Comparison of ENCODE assay signal across 1 cellular context in the genomic region with DNA sequence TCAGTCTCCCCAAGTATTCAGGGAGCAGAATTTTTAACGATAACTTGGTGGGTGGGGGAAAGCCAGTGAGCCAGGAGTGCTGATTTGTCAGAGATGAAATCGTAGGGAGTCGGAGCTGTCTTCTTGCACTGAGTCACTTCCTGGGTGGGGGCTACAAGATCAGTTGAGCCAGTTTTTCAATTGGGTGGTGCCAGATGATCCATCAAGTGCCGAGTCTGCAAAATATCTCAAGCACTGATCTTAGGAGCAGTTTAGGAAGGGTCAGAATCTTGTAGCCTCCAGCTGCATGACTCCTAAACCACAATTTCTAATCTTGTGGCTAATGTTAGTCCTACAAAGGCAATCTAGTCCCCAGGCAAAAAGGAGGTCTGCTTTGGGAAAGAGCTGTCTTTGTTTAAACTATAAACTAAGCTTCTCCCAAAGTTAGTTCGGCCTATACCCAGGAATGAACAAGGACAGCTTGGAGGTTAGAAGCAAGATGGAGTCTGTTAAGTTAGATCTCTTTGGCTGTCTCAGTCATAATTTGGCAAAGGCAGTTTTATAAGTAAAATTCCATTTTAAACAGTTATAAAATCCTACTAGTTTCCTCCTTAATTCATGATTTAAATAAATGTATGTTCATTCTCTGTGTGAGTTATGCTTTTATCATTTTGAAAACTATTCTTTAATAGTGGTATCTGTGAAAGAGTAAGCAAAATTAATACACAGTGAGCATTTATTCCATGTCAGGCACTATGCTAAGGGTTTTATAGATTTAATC.
A peak's percentile ranks its signal among the peaks of the same experiment; 100 is the strongest.
TF ChIP-seq lines count a peak whose summit lies in the region.

No MANE protein-coding gene starts in this region.

TF ChIP-seq in K562, 482 proteins besides CTCF, POLR2A, EP300 and RAD21 (continued from another document and continues in another):
- TF ChIP-seq PHF8 (IDR thresholded peaks at IDR 0.05; ENCODE audit: borderline replicate concordance, low read length) (no peak), SAFB (IDR thresholded peaks at IDR 0.05; ENCODE audit: borderline replicate concordance, low read depth, low read length) (no peak), SRSF7 (optimal IDR thresholded peaks at IDR 0.05; ENCODE audit: low read depth, low read length) (no peak), ZNF780A (CRISPR knock-in tag; IDR thresholded peaks at IDR 0.05) (no peak), FOXM1 (IDR thresholded peaks at IDR 0.05; ENCODE audit: low read depth) (peak; percentile 72), FOXM1 (CRISPR knock-in tag; IDR thresholded peaks at IDR 0.05; ENCODE audit: low read depth) (no peak), MTA3 (IDR thresholded peaks at IDR 0.05; ENCODE audit: borderline replicate concordance) (0 out of 2 replicates have a peak, but pooled peaks have one; percentile 62), SRSF3 (IDR thresholded peaks at IDR 0.05; ENCODE audit: insufficient read depth, low read length) (no peak), SMARCA4 (IDR thresholded peaks at IDR 0.05) (peak; percentile 87), GTF2E2 (tag; IDR thresholded peaks at IDR 0.05) (no peak), ZFP30 (CRISPR knock-in tag; IDR thresholded peaks at IDR 0.05; ENCODE audit: borderline replicate concordance) (no peak), ZNF408 (CRISPR knock-in tag; IDR thresholded peaks at IDR 0.05; ENCODE audit: low read depth) (no peak), ZBTB1 (CRISPR knock-in tag; IDR thresholded peaks at IDR 0.05; ENCODE audit: borderline replicate concordance, low read depth) (no peak), SRSF9 (IDR thresholded peaks at IDR 0.05; ENCODE audit: borderline replicate concordance, low read depth, low read length) (no peak), POLR2H (tag; IDR thresholded peaks at IDR 0.05; ENCODE audit: low read depth) (peak; percentile 63), ZFP36 (IDR thresholded peaks at IDR 0.05; ENCODE audit: low read depth, low read length, partially characterized antibody) (no peak), ZNF239 (CRISPR knock-in tag; IDR thresholded peaks at IDR 0.05) (no peak; the same call in 1 of the 2 replicates), XRCC4 (IDR thresholded peaks at IDR 0.05; ENCODE audit: extremely low read depth, insufficient read depth, insufficient read length) (no peak), STAT5B (CRISPR knock-in tag; IDR thresholded peaks at IDR 0.05) (no peak), ZNF57 (CRISPR knock-in tag; IDR thresholded peaks at IDR 0.05) (no peak), FIP1L1 (IDR thresholded peaks at IDR 0.05; ENCODE audit: low read depth, low read length, poor library complexity, severe bottlenecking) (no peak), MAFG (tag; conservative IDR thresholded peaks at IDR 0.05) (peak; percentile 90), POLR3G (IDR thresholded peaks at IDR 0.05; ENCODE audit: extremely low read depth, insufficient read length, insufficient replicate concordance) (no peak), ZNF76 (CRISPR knock-in tag; IDR thresholded peaks at IDR 0.05; ENCODE audit: borderline replicate concordance) (no peak), RBM34 (IDR thresholded peaks at IDR 0.05; ENCODE audit: borderline replicate concordance, insufficient read depth, low read length) (no peak), ZNF696 (CRISPR knock-in tag; conservative IDR thresholded peaks at IDR 0.05) (no peak), PML (IDR thresholded peaks at IDR 0.05; ENCODE audit: low read length) (peak; percentile 16; the same call in 1 of the 2 replicates), HEY1 (CRISPR knock-in tag; IDR thresholded peaks at IDR 0.05; ENCODE audit: borderline replicate concordance) (no peak), GTF2A2 (tag; IDR thresholded peaks at IDR 0.05) (no peak), ZNF175 (CRISPR knock-in tag; IDR thresholded peaks at IDR 0.05; ENCODE audit: low read depth) (peak; percentile 72), RBM15 (IDR thresholded peaks at IDR 0.05; ENCODE audit: insufficient read depth, low read length) (no peak), ZBTB8A (IDR thresholded peaks at IDR 0.05; ENCODE audit: partially characterized antibody) (no peak), U2AF1 (optimal IDR thresholded peaks at IDR 0.05; ENCODE audit: low read depth, low read length) (no peak), NCOA4 (IDR thresholded peaks at IDR 0.05; ENCODE audit: partially characterized antibody) (no peak)
- TF ChIP-seq, protein P1, sequence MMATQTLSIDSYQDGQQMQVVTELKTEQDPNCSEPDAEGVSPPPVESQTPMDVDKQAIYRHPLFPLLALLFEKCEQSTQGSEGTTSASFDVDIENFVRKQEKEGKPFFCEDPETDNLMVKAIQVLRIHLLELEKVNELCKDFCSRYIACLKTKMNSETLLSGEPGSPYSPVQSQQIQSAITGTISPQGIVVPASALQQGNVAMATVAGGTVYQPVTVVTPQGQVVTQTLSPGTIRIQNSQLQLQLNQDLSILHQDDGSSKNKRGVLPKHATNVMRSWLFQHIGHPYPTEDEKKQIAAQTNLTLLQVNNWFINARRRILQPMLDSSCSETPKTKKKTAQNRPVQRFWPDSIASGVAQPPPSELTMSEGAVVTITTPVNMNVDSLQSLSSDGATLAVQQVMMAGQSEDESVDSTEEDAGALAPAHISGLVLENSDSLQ (IDR thresholded peaks at IDR 0.05), result peak; percentile 91
- TF ChIP-seq, protein P2, sequence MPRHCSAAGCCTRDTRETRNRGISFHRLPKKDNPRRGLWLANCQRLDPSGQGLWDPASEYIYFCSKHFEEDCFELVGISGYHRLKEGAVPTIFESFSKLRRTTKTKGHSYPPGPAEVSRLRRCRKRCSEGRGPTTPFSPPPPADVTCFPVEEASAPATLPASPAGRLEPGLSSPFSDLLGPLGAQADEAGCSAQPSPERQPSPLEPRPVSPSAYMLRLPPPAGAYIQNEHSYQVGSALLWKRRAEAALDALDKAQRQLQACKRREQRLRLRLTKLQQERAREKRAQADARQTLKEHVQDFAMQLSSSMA (CRISPR knock-in tag; IDR thresholded peaks at IDR 0.05), result no peak
- TF ChIP-seq, protein P3, sequence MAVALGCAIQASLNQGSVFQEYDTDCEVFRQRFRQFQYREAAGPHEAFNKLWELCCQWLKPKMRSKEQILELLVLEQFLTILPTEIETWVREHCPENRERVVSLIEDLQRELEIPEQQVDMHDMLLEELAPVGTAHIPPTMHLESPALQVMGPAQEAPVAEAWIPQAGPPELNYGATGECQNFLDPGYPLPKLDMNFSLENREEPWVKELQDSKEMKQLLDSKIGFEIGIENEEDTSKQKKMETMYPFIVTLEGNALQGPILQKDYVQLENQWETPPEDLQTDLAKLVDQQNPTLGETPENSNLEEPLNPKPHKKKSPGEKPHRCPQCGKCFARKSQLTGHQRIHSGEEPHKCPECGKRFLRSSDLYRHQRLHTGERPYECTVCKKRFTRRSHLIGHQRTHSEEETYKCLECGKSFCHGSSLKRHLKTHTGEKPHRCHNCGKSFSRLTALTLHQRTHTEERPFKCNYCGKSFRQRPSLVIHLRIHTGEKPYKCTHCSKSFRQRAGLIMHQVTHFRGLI (CRISPR knock-in tag; IDR thresholded peaks at IDR 0.05), result no peak
- TF ChIP-seq, protein P4, sequence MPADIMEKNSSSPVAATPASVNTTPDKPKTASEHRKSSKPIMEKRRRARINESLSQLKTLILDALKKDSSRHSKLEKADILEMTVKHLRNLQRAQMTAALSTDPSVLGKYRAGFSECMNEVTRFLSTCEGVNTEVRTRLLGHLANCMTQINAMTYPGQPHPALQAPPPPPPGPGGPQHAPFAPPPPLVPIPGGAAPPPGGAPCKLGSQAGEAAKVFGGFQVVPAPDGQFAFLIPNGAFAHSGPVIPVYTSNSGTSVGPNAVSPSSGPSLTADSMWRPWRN (IDR thresholded peaks at IDR 0.05; ENCODE audit: low read depth), result peak; percentile 76
- TF ChIP-seq, protein P5, sequence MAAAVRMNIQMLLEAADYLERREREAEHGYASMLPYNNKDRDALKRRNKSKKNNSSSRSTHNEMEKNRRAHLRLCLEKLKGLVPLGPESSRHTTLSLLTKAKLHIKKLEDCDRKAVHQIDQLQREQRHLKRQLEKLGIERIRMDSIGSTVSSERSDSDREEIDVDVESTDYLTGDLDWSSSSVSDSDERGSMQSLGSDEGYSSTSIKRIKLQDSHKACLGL (CRISPR knock-in tag; IDR thresholded peaks at IDR 0.05; ENCODE audit: borderline replicate concordance, poor library complexity, severe bottlenecking), result no peak
- TF ChIP-seq, protein P6, sequence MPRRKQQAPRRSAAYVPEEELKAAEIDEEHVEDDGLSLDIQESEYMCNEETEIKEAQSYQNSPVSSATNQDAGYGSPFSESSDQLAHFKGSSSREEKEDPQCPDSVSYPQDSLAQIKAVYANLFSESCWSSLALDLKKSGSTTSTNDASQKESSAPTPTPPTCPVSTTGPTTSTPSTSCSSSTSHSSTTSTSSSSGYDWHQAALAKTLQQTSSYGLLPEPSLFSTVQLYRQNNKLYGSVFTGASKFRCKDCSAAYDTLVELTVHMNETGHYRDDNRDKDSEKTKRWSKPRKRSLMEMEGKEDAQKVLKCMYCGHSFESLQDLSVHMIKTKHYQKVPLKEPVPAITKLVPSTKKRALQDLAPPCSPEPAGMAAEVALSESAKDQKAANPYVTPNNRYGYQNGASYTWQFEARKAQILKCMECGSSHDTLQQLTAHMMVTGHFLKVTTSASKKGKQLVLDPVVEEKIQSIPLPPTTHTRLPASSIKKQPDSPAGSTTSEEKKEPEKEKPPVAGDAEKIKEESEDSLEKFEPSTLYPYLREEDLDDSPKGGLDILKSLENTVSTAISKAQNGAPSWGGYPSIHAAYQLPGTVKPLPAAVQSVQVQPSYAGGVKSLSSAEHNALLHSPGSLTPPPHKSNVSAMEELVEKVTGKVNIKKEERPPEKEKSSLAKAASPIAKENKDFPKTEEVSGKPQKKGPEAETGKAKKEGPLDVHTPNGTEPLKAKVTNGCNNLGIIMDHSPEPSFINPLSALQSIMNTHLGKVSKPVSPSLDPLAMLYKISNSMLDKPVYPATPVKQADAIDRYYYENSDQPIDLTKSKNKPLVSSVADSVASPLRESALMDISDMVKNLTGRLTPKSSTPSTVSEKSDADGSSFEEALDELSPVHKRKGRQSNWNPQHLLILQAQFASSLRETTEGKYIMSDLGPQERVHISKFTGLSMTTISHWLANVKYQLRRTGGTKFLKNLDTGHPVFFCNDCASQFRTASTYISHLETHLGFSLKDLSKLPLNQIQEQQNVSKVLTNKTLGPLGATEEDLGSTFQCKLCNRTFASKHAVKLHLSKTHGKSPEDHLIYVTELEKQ (CRISPR knock-in tag; IDR thresholded peaks at IDR 0.05), result no peak
- TF ChIP-seq, protein P7, sequence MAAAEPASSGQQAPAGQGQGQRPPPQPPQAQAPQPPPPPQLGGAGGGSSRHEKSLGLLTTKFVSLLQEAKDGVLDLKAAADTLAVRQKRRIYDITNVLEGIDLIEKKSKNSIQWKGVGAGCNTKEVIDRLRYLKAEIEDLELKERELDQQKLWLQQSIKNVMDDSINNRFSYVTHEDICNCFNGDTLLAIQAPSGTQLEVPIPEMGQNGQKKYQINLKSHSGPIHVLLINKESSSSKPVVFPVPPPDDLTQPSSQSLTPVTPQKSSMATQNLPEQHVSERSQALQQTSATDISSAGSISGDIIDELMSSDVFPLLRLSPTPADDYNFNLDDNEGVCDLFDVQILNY (CRISPR knock-in tag; IDR thresholded peaks at IDR 0.05), result no peak
- TF ChIP-seq, protein P8, sequence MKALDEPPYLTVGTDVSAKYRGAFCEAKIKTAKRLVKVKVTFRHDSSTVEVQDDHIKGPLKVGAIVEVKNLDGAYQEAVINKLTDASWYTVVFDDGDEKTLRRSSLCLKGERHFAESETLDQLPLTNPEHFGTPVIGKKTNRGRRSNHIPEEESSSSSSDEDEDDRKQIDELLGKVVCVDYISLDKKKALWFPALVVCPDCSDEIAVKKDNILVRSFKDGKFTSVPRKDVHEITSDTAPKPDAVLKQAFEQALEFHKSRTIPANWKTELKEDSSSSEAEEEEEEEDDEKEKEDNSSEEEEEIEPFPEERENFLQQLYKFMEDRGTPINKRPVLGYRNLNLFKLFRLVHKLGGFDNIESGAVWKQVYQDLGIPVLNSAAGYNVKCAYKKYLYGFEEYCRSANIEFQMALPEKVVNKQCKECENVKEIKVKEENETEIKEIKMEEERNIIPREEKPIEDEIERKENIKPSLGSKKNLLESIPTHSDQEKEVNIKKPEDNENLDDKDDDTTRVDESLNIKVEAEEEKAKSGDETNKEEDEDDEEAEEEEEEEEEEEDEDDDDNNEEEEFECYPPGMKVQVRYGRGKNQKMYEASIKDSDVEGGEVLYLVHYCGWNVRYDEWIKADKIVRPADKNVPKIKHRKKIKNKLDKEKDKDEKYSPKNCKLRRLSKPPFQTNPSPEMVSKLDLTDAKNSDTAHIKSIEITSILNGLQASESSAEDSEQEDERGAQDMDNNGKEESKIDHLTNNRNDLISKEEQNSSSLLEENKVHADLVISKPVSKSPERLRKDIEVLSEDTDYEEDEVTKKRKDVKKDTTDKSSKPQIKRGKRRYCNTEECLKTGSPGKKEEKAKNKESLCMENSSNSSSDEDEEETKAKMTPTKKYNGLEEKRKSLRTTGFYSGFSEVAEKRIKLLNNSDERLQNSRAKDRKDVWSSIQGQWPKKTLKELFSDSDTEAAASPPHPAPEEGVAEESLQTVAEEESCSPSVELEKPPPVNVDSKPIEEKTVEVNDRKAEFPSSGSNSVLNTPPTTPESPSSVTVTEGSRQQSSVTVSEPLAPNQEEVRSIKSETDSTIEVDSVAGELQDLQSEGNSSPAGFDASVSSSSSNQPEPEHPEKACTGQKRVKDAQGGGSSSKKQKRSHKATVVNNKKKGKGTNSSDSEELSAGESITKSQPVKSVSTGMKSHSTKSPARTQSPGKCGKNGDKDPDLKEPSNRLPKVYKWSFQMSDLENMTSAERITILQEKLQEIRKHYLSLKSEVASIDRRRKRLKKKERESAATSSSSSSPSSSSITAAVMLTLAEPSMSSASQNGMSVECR (CRISPR knock-in tag; IDR thresholded peaks at IDR 0.05), result no peak
- TF ChIP-seq, protein P9, sequence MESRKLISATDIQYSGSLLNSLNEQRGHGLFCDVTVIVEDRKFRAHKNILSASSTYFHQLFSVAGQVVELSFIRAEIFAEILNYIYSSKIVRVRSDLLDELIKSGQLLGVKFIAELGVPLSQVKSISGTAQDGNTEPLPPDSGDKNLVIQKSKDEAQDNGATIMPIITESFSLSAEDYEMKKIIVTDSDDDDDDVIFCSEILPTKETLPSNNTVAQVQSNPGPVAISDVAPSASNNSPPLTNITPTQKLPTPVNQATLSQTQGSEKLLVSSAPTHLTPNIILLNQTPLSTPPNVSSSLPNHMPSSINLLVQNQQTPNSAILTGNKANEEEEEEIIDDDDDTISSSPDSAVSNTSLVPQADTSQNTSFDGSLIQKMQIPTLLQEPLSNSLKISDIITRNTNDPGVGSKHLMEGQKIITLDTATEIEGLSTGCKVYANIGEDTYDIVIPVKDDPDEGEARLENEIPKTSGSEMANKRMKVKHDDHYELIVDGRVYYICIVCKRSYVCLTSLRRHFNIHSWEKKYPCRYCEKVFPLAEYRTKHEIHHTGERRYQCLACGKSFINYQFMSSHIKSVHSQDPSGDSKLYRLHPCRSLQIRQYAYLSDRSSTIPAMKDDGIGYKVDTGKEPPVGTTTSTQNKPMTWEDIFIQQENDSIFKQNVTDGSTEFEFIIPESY (CRISPR knock-in tag; IDR thresholded peaks at IDR 0.05), result no peak; the same call in 1 of the 2 replicates
- TF ChIP-seq, protein P10, sequence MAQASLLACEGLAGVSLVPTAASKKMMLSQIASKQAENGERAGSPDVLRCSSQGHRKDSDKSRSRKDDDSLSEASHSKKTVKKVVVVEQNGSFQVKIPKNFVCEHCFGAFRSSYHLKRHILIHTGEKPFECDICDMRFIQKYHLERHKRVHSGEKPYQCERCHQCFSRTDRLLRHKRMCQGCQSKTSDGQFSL (CRISPR knock-in tag; IDR thresholded peaks at IDR 0.05), result no peak
- TF ChIP-seq, protein P10 (tag; IDR thresholded peaks at IDR 0.05), result no peak; a peak in 1 of 4 replicates
